9 cellular contexts compared by ENCODE assay signal in genomic region chr6:130625825-130626500, GRCh38.
A peak's percentile ranks its signal among the peaks of the same experiment; 100 is the strongest.
DNase-seq lines count a peak whose midpoint lies in the region; ATAC-seq and TF ChIP-seq lines count a peak whose summit lies in the region.
"Had no signal": no experiment of that assay in that cellular context is flagged by ENCODE, and none has a peak within 500 bp of the region (broad histone marks: within the 10 kb centered on the region; RNA-seq: fewer than 3 reads in every experiment).

No MANE protein-coding gene starts in this region.

- H3K9me3 Mint-ChIP-seq in activated naive CD8-positive, alpha-beta T cell treated with anti-CD3 and anti-CD28 coated beads for 36 hours, result peaks cover 11% of the 10 kb centered on the region

- peaks cover 9% of the 10 kb centered on the region for H3K36me3 Mint-ChIP-seq in activated naive CD8-positive, alpha-beta T cell treated with anti-CD3 and anti-CD28 coated beads for 36 hours
- H3K36me3 Mint-ChIP-seq: memory B cell had no signal

- H3K4me1 ChIP-seq in lower lobe of right lung (no peaks in the 10 kb centered on the region), testis (no peaks in the 10 kb centered on the region)

- H3K4me1 Mint-ChIP-seq in activated naive CD8-positive, alpha-beta T cell treated with anti-CD3 and anti-CD28 coated beads for 36 hours, result peaks cover 11% of the 10 kb centered on the region
- H3K4me1 Mint-ChIP-seq: memory B cell had no signal

- no peak overlapping the region for H3K27ac ChIP-seq in lower lobe of right lung
- H3K27ac ChIP-seq in testis, result no peak overlapping the region

- H3K27me3 Mint-ChIP-seq in activated naive CD8-positive, alpha-beta T cell treated with anti-CD3 and anti-CD28 coated beads for 36 hours, result no peaks in the 10 kb centered on the region

- H3K4me3 Mint-ChIP-seq in activated naive CD8-positive, alpha-beta T cell treated with anti-CD3 and anti-CD28 coated beads for 36 hours, result no peak overlapping the region
- H3K4me3 Mint-ChIP-seq: memory B cell had no signal

- H3K4me3 ChIP-seq in lower lobe of right lung, result no peak overlapping the region
- no peak overlapping the region for H3K4me3 ChIP-seq in testis

- ATAC-seq in HG03103 (IDR thresholded peaks at IDR 0.05; ENCODE audit: low read depth, unreplicated experiment) (peak; percentile 83), lower lobe of right lung (no peak)

- no peaks in the 10 kb centered on the region for H3K27me3 ChIP-seq in lower lobe of right lung (ENCODE audit: low read depth)
- H3K27me3 ChIP-seq in testis, result no peaks in the 10 kb centered on the region

- WGBS in testis, 2 donors, result 58 to 69% methylated on average over 3 of the region's 3 CpGs

- TF ChIP-seq POLR2A in testis (IDR thresholded peaks at IDR 0.05), result no peak

- H3K9me3 ChIP-seq in lower lobe of right lung, result no peaks in the 10 kb centered on the region
- H3K9me3 ChIP-seq in testis, result no peaks in the 10 kb centered on the region

- TF ChIP-seq CTCF in lower lobe of right lung (IDR thresholded peaks at IDR 0.05) (no peak), testis (IDR thresholded peaks at IDR 0.05) (no peak)

- peak; percentile 33 for DNase-seq in stimulated activated CD4-positive, alpha-beta T cell treated with anti-CD3 and anti-CD28 coated beads, Interleukin-1b, Interleukin-23, amount 100 ng/mL, for 48 hours
- DNase-seq in stimulated activated CD4-positive, alpha-beta T cell treated with anti-CD3 and anti-CD28 coated beads, Interleukin-4, amount 100 ng/mL, for 4 hours, result no peak
- DNase-seq in activated naive CD8-positive, alpha-beta T cell treated with anti-CD3 and anti-CD28 coated beads for 36 hours, result peak; percentile 3
- DNase-seq in lower lobe of right lung (no peak), NCI-H1694 treated with DMSO at 0.1 percent for 48 hours (lab: John Stamatoyannopoulos, UW) (no peak), testis (no peak), NCI-H1436 treated with DMSO at 0.1 percent for 48 hours (lab: John Stamatoyannopoulos, UW) (no peak)

- no peaks in the 10 kb centered on the region for H3K36me3 ChIP-seq in lower lobe of right lung
- no peaks in the 10 kb centered on the region for H3K36me3 ChIP-seq in testis (ENCODE audit: low read depth, missing control alignments)

- peak overlapping the region; percentile 34 for H3K27ac Mint-ChIP-seq in activated naive CD8-positive, alpha-beta T cell treated with anti-CD3 and anti-CD28 coated beads for 36 hours
- H3K27ac Mint-ChIP-seq: memory B cell had no signal

- intact Hi-C loops in lower lobe of right lung (cut with DNase I), result no loop called here
- intact Hi-C loops in testis (cut with DNase I; ENCODE audit: low total_unique reads), result no loop called here

Comparison
In these comparisons a context has a peak if more than half of its experiments do, and no peak if none do; other contexts are left out.
1. DNase-seq: peak in stimulated activated CD4-positive, alpha-beta T cell treated with anti-CD3 and anti-CD28 coated beads, Interleukin-1b, Interleukin-23, amount 100 ng/mL, for 48 hours (single experiment) and activated naive CD8-positive, alpha-beta T cell treated with anti-CD3 and anti-CD28 coated beads for 36 hours (single experiment); none in stimulated activated CD4-positive, alpha-beta T cell treated with anti-CD3 and anti-CD28 coated beads, Interleukin-4, amount 100 ng/mL, for 4 hours (0 of 2), lower lobe of right lung (single experiment), NCI-H1694 treated with DMSO at 0.1 percent for 48 hours (single experiment), testis (single experiment) and NCI-H1436 treated with DMSO at 0.1 percent for 48 hours (single experiment).